In the genomic region with DNA sequence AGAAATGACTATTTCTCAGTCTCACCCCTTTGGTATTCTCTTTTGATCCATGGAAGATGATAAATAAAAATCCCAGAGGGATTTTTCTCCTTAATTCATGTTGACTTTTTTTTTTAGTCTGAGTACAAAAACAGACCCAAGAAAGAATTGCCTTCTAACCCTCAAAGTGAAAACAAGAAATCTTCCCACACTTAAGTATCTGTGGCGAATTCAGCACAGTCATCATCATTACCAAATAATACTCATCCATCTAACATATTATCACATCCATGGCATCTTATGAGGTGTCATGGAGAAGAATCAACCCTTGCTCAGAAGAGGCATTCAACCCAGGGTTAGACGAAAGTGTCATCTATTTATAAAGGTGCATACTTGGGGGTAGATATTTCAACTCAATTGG, we compare ENCODE assay signal across 1 cellular context.
TF ChIP-seq lines count a peak whose summit lies in the region.

No MANE protein-coding gene starts in this region.

TF ChIP-seq in GM23338, 12 proteins besides CTCF, POLR2A, EP300 and RAD21 (continued from another document):
- TF ChIP-seq, protein P1, sequence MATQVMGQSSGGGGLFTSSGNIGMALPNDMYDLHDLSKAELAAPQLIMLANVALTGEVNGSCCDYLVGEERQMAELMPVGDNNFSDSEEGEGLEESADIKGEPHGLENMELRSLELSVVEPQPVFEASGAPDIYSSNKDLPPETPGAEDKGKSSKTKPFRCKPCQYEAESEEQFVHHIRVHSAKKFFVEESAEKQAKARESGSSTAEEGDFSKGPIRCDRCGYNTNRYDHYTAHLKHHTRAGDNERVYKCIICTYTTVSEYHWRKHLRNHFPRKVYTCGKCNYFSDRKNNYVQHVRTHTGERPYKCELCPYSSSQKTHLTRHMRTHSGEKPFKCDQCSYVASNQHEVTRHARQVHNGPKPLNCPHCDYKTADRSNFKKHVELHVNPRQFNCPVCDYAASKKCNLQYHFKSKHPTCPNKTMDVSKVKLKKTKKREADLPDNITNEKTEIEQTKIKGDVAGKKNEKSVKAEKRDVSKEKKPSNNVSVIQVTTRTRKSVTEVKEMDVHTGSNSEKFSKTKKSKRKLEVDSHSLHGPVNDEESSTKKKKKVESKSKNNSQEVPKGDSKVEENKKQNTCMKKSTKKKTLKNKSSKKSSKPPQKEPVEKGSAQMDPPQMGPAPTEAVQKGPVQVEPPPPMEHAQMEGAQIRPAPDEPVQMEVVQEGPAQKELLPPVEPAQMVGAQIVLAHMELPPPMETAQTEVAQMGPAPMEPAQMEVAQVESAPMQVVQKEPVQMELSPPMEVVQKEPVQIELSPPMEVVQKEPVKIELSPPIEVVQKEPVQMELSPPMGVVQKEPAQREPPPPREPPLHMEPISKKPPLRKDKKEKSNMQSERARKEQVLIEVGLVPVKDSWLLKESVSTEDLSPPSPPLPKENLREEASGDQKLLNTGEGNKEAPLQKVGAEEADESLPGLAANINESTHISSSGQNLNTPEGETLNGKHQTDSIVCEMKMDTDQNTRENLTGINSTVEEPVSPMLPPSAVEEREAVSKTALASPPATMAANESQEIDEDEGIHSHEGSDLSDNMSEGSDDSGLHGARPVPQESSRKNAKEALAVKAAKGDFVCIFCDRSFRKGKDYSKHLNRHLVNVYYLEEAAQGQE (IDR thresholded peaks at IDR 0.05; ENCODE audit: unreplicated experiment), result no peak
- TF ChIP-seq EZH2 (IDR thresholded peaks at IDR 0.05; ENCODE audit: low read depth, unreplicated experiment), result no peak
- no peak for TF ChIP-seq EZH2phosphoT487 (IDR thresholded peaks at IDR 0.05; ENCODE audit: unreplicated experiment)
- TF ChIP-seq ZNF114 (CRISPR knock-in tag; IDR thresholded peaks at IDR 0.05), result no peak
- no peak for TF ChIP-seq NANOG (IDR thresholded peaks at IDR 0.05; ENCODE audit: borderline replicate concordance)
- TF ChIP-seq CREB1 (CRISPR knock-in tag; IDR thresholded peaks at IDR 0.05; ENCODE audit: low read depth), result no peak
- no peak for TF ChIP-seq JUNB (IDR thresholded peaks at IDR 0.05; ENCODE audit: unreplicated experiment)
- TF ChIP-seq, protein P2, sequence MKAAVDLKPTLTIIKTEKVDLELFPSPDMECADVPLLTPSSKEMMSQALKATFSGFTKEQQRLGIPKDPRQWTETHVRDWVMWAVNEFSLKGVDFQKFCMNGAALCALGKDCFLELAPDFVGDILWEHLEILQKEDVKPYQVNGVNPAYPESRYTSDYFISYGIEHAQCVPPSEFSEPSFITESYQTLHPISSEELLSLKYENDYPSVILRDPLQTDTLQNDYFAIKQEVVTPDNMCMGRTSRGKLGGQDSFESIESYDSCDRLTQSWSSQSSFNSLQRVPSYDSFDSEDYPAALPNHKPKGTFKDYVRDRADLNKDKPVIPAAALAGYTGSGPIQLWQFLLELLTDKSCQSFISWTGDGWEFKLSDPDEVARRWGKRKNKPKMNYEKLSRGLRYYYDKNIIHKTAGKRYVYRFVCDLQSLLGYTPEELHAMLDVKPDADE (IDR thresholded peaks at IDR 0.05), result no peak
TF ChIP-seq in GM23338: peak in this region for 0.
